In the genomic region with DNA sequence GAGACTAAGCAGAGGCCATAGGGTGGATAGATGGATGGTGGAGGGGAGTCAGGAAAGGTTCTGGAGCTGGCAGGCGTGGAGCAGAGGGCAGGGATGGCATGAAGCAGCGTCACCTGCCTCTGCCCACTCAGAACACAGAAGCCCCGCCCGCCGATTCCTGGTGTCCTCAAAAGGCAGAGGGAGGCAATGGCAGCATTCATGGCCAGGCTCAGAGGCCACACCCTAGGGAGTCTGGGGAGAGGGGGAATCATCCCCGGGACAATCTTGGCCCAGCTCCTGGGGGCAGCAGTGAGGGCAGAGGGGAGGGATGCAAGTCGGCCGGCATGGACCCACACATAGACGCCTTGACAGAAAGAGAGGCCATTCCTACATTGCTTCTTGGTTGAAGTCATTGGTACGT, we compare ENCODE assay signal across 16 cellular contexts.
A peak's percentile ranks its signal among the peaks of the same experiment; 100 is the strongest.
DNase-seq lines count a peak whose midpoint lies in the region; ATAC-seq and TF ChIP-seq lines count a peak whose summit lies in the region.
"Had no signal": no experiment of that assay in that cellular context is flagged by ENCODE, and none has a peak within 500 bp of the region (broad histone marks: within the 10 kb centered on the region; RNA-seq: fewer than 3 reads in every experiment).

No MANE protein-coding gene starts in this region.

- peaks cover 35% of the 10 kb centered on the region for H3K4me1 Mint-ChIP-seq in mesothelial cell of epicardium

- H3K27ac ChIP-seq in right cardiac atrium (ENCODE audit: low read length): no peak overlapping the region
- H3K27ac ChIP-seq in right atrium auricular region: no peak overlapping the region
- H3K27ac ChIP-seq in OCI-LY7 (ENCODE audit: low read depth, low read length, poor library complexity, severe bottlenecking): no peak overlapping the region

- TF ChIP-seq CTCF in right atrium auricular region (IDR thresholded peaks at IDR 0.05): no peak
- no peak for TF ChIP-seq CTCF in OCI-LY7 (conservative IDR thresholded peaks at IDR 0.05; ENCODE audit: low read length)
- TF ChIP-seq CTCF in mesothelial cell of epicardium (IDR thresholded peaks at IDR 0.05; ENCODE audit: unreplicated experiment): no peak

- BruUV-seq in OCI-LY7 (replicated peaks; lab: Mats Ljungman, UMichigan): no TSS peak

- H3K36me3 ChIP-seq in right atrium auricular region (no peaks in the 10 kb centered on the region), OCI-LY7 (ENCODE audit: insufficient read depth, low read length) (no peaks in the 10 kb centered on the region)
- H3K36me3 ChIP-seq: BLaER1 treated with 17β-estradiol and CSF1 and Interleukin-3, amounts not matched to agents 10 nM and 100 nM had no signal

- H3K9me2 ChIP-seq in OCI-LY7 (ENCODE audit: insufficient read depth, low read length): no peaks in the 10 kb centered on the region

- H3K36me3 Mint-ChIP-seq in mesothelial cell of epicardium: no peaks in the 10 kb centered on the region
- H3K36me3 Mint-ChIP-seq: CD4-positive, CD25-positive, alpha-beta regulatory T cell had no signal

- no peaks in the 10 kb centered on the region for H3K27me3 ChIP-seq in right cardiac atrium (ENCODE audit: control insufficient read depth, insufficient read depth)
- H3K27me3 ChIP-seq in right atrium auricular region: no peaks in the 10 kb centered on the region
- H3K27me3 ChIP-seq: BLaER1 treated with 17β-estradiol and CSF1 and Interleukin-3, amounts not matched to agents 10 nM and 100 nM had no signal

- peak overlapping the region; percentile 1 for H3K27ac Mint-ChIP-seq in mesothelial cell of epicardium
- H3K27ac Mint-ChIP-seq: HFFc6 had no signal

- H3K9me3 ChIP-seq in right cardiac atrium (ENCODE audit: control insufficient read depth, low read length) (no peaks in the 10 kb centered on the region), right atrium auricular region (no peaks in the 10 kb centered on the region), OCI-LY7 (ENCODE audit: low read length) (no peaks in the 10 kb centered on the region)
- H3K9me3 ChIP-seq: BLaER1 treated with 17β-estradiol and CSF1 and Interleukin-3, amounts not matched to agents 10 nM and 100 nM had no signal

- no peaks in the 10 kb centered on the region for H3K9me3 Mint-ChIP-seq in mesothelial cell of epicardium
- H3K9me3 Mint-ChIP-seq: CD4-positive, CD25-positive, alpha-beta regulatory T cell; HFFc6 had no signal

- CTCF ChIA-PET in OCI-LY7 (lab: Charles Lee; ENCODE audit: unreplicated experiment): no interaction called here

- H3K27me3 Mint-ChIP-seq in mesothelial cell of epicardium (ENCODE audit: low read depth): peaks cover 2% of the 10 kb centered on the region

- intact Hi-C loops in right cardiac atrium (cut with DNase I): no loop called here
- intact Hi-C loops in OCI-LY7 (cut with micrococcal nuclease; ENCODE audit: unreplicated experiment): loop anchor here (10.0 kb wide), 1 partner anchor 339 kb away; no protein-coding TSS in a partner anchor

- no peak overlapping the region for H3K4me3 Mint-ChIP-seq in mesothelial cell of epicardium
- H3K4me3 Mint-ChIP-seq: HFFc6 had no signal

- H3K4me3 ChIP-seq in right cardiac atrium (ENCODE audit: low read length): no peak overlapping the region
- H3K4me3 ChIP-seq in right atrium auricular region: no peak overlapping the region
- H3K4me3 ChIP-seq in OCI-LY7 (ENCODE audit: low read depth, low read length, poor library complexity, severe bottlenecking): no peak overlapping the region
- H3K4me3 ChIP-seq: BLaER1 treated with 17β-estradiol and CSF1 and Interleukin-3, amounts not matched to agents 10 nM and 100 nM; GM12878 had no signal

- no peak for ATAC-seq in right cardiac atrium
- ATAC-seq in GM21529 (IDR thresholded peaks at IDR 0.05; ENCODE audit: unreplicated experiment): no peak
- ATAC-seq in GM18873 (IDR thresholded peaks at IDR 0.05; ENCODE audit: low FRiP score, unreplicated experiment): no peak
- ATAC-seq: GM12878 had no signal

- POLR2A ChIA-PET in OCI-LY7 (lab: Charles Lee): no interaction called here

- H3K4me2 ChIP-seq in OCI-LY7 (ENCODE audit: low read length): no peak overlapping the region

- no peaks in the 10 kb centered on the region for H3K79me2 ChIP-seq in OCI-LY7 (ENCODE audit: insufficient read depth, low read depth, low read length)

- H3K4me1 ChIP-seq in right cardiac atrium (ENCODE audit: control insufficient read depth, insufficient read depth, low read length): no peaks in the 10 kb centered on the region
- H3K4me1 ChIP-seq in right atrium auricular region: peaks cover 0 to 12% of the 10 kb centered on the region in 2 donors
- H3K4me1 ChIP-seq in OCI-LY7 (ENCODE audit: insufficient read depth, low read length, poor library complexity, severe bottlenecking): no peaks in the 10 kb centered on the region

- H2AFZ ChIP-seq in OCI-LY7 (ENCODE audit: low read length): peak overlapping the region; percentile 32; the same call in 1 of the 2 replicates

- no peaks in the 10 kb centered on the region for H4K20me1 ChIP-seq in OCI-LY7 (ENCODE audit: insufficient read depth, low read length)
- H4K20me1 ChIP-seq: BLaER1 treated with 17β-estradiol and CSF1 and Interleukin-3, amounts not matched to agents 10 nM and 100 nM had no signal

- DNase-seq in right cardiac atrium (peak in 2 of 3 donors; percentile 57 to 62), right atrium auricular region (ENCODE audit: low spot score) (no peak), OCI-LY7 (ENCODE audit: low spot score) (no peak), mesothelial cell of epicardium (ENCODE audit: low spot score in 2 of 2, unreplicated experiment in 2 of 2) (no peak), GDM1 (lab: John Stamatoyannopoulos, UW) (no peak)
- DNase-seq: 8988T; ACHN; CD4-positive, CD25-positive, alpha-beta regulatory T cell; DMS53; HCEC 1CT; HFFc6; IMR-90 had no signal

- 78% methylated on average over 10 of the region's 10 CpGs for WGBS in right cardiac atrium

Comparison
In these comparisons a context has a peak if more than half of its experiments do, and no peak if none do; other contexts are left out.
1. DNase-seq: peak in right cardiac atrium (2 of 3); none in right atrium auricular region (single experiment), OCI-LY7 (single experiment), mesothelial cell of epicardium (0 of 2) and GDM1 (single experiment).